Comparison of ENCODE assay signal across 1 cellular context in genomic region chr3:101827211-101828174, GRCh38.
TF ChIP-seq lines count a peak whose summit lies in the region.

No MANE protein-coding gene starts in this region.

TF ChIP-seq in HepG2, 621 proteins besides CTCF, POLR2A, EP300 and RAD21 (continued from another document and continues in another):
- no peak for TF ChIP-seq SKIL (CRISPR knock-in tag; IDR thresholded peaks at IDR 0.05; ENCODE audit: borderline replicate concordance)
- peak; percentile 30; the same call in 1 of the 2 replicates for TF ChIP-seq DMAP1 (CRISPR knock-in tag; IDR thresholded peaks at IDR 0.05)
- TF ChIP-seq RORA (CRISPR knock-in tag; IDR thresholded peaks at IDR 0.05) = no peak
- no peak for TF ChIP-seq SP5 (CRISPR knock-in tag; IDR thresholded peaks at IDR 0.05; ENCODE audit: borderline replicate concordance, low read depth)
- TF ChIP-seq ZNF691 (CRISPR knock-in tag; IDR thresholded peaks at IDR 0.05; ENCODE audit: borderline replicate concordance, low read depth) = no peak; the same call in 1 of the 2 replicates
- no peak; the same call in 1 of the 2 replicates for TF ChIP-seq ZNF329 (CRISPR knock-in tag; IDR thresholded peaks at IDR 0.05; ENCODE audit: low read depth)
- TF ChIP-seq ZNF253 (CRISPR knock-in tag; IDR thresholded peaks at IDR 0.05; ENCODE audit: borderline replicate concordance) = no peak
- no peak for TF ChIP-seq ZNF160 (CRISPR knock-in tag; IDR thresholded peaks at IDR 0.05)
- TF ChIP-seq ZNF264 (CRISPR knock-in tag; IDR thresholded peaks at IDR 0.05) = no peak
- no peak for TF ChIP-seq ZKSCAN1 (IDR thresholded peaks at IDR 0.05; ENCODE audit: low read length)
- no peak for TF ChIP-seq ARHGAP35 (CRISPR knock-in tag; IDR thresholded peaks at IDR 0.05; ENCODE audit: borderline replicate concordance)
- no peak for TF ChIP-seq NR0B2 (CRISPR knock-in tag; IDR thresholded peaks at IDR 0.05)
- no peak for TF ChIP-seq SETDB1 (CRISPR knock-in tag; IDR thresholded peaks at IDR 0.05; ENCODE audit: borderline replicate concordance)
- TF ChIP-seq TP53 (CRISPR knock-in tag; conservative IDR thresholded peaks at IDR 0.05) = no peak
- TF ChIP-seq ZNF777 (CRISPR knock-in tag; IDR thresholded peaks at IDR 0.05) = peak; percentile 81
- TF ChIP-seq ZIK1 (CRISPR knock-in tag; IDR thresholded peaks at IDR 0.05; ENCODE audit: borderline replicate concordance, low read depth) = no peak
- TF ChIP-seq POGZ (CRISPR knock-in tag; IDR thresholded peaks at IDR 0.05) = peak; percentile 13; the same call in 1 of the 2 replicates
- TF ChIP-seq SMYD3 (CRISPR knock-in tag; IDR thresholded peaks at IDR 0.05) = no peak
- TF ChIP-seq AHDC1 (CRISPR knock-in tag; IDR thresholded peaks at IDR 0.05; ENCODE audit: borderline replicate concordance) = no peak
- TF ChIP-seq ZNF614 (CRISPR knock-in tag; IDR thresholded peaks at IDR 0.05; ENCODE audit: borderline replicate concordance) = no peak
- TF ChIP-seq NR2F6 (IDR thresholded peaks at IDR 0.05) = 0 out of 2 replicates have a peak, but pooled peaks have one; percentile 24
- 0 out of 2 replicates have a peak, but pooled peaks have one; percentile 26 for TF ChIP-seq NR2F6 (CRISPR knock-in tag; IDR thresholded peaks at IDR 0.05)
- TF ChIP-seq BCLAF1 (IDR thresholded peaks at IDR 0.05) = no peak
- peak; percentile 37 to 65; a peak in 3 of 4 replicates for TF ChIP-seq HMGXB4 (CRISPR knock-in tag; IDR thresholded peaks at IDR 0.05; ENCODE audit: borderline replicate concordance in 1 of 2, low read depth in 1 of 2)
- TF ChIP-seq ZNF883 (CRISPR knock-in tag; IDR thresholded peaks at IDR 0.05; ENCODE audit: not compliant biosample characterization) = no peak
- TF ChIP-seq TFAP4 (IDR thresholded peaks at IDR 0.05; ENCODE audit: borderline replicate concordance, low read depth) = no peak
- TF ChIP-seq ZNF749 (CRISPR knock-in tag; IDR thresholded peaks at IDR 0.05; ENCODE audit: borderline replicate concordance) = no peak
- no peak for TF ChIP-seq KDM3A (CRISPR knock-in tag; IDR thresholded peaks at IDR 0.05; ENCODE audit: low read depth)
- TF ChIP-seq ATAD3A (CRISPR knock-in tag; IDR thresholded peaks at IDR 0.05) = no peak
- no peak for TF ChIP-seq PTBP1 (IDR thresholded peaks at IDR 0.05; ENCODE audit: low read depth, low read length, poor library complexity, severe bottlenecking)
- TF ChIP-seq ETV5 (CRISPR knock-in tag; IDR thresholded peaks at IDR 0.05; ENCODE audit: borderline replicate concordance) = 0 out of 2 replicates have a peak, but pooled peaks have one; percentile 7
- no peak for TF ChIP-seq MIER2 (CRISPR knock-in tag; IDR thresholded peaks at IDR 0.05)
- TF ChIP-seq ZGPAT (CRISPR knock-in tag; IDR thresholded peaks at IDR 0.05) = peak; percentile 39; the same call in 1 of the 2 replicates
- TF ChIP-seq U2AF2 (IDR thresholded peaks at IDR 0.05; ENCODE audit: low read depth, low read length) = no peak
- TF ChIP-seq ZNF780A (CRISPR knock-in tag; IDR thresholded peaks at IDR 0.05) = no peak
- TF ChIP-seq MNT (IDR thresholded peaks at IDR 0.05) = no peak
- TF ChIP-seq ZNF510 (CRISPR knock-in tag; IDR thresholded peaks at IDR 0.05; ENCODE audit: low read depth) = no peak
- TF ChIP-seq ZNF44 (CRISPR knock-in tag; IDR thresholded peaks at IDR 0.05) = no peak
- no peak for TF ChIP-seq ZBTB7B (CRISPR knock-in tag; IDR thresholded peaks at IDR 0.05)
- TF ChIP-seq ZNF577 (CRISPR knock-in tag; IDR thresholded peaks at IDR 0.05; ENCODE audit: borderline replicate concordance, low read depth) = no peak
- TF ChIP-seq ZNF34 (CRISPR knock-in tag; IDR thresholded peaks at IDR 0.05; ENCODE audit: borderline replicate concordance) = no peak
- no peak for TF ChIP-seq ADNP (CRISPR knock-in tag; IDR thresholded peaks at IDR 0.05)
- TF ChIP-seq ZSCAN5A (CRISPR knock-in tag; IDR thresholded peaks at IDR 0.05; ENCODE audit: borderline replicate concordance) = no peak; the same call in 1 of the 2 replicates
- peak; percentile 77 for TF ChIP-seq DRAP1 (CRISPR knock-in tag; IDR thresholded peaks at IDR 0.05)
